ENCODE assay signal across 15 cellular contexts in genomic region chr22:24070553-24070952, GRCh38. TPM values are rescaled to one million over a fixed set of nuclear protein-coding genes. Genes with fewer than 3 reads are reported as not detected.
DNase-seq lines count a peak whose midpoint lies in the region; ATAC-seq and TF ChIP-seq lines count a peak whose summit lies in the region.
"Had no signal": no experiment of that assay in that cellular context is flagged by ENCODE, and none has a peak within 500 bp of the region (broad histone marks: within the 10 kb centered on the region; RNA-seq: fewer than 3 reads in every experiment).

No MANE protein-coding gene starts in this region.

- intact Hi-C loops in posterior vena cava (cut with DNase I), result no loop called here

- H3K4me1 ChIP-seq in DOHH2 (ENCODE audit: control insufficient read depth, low read length), result peaks cover 59% of the 10 kb centered on the region

- no peaks in the 10 kb centered on the region for H4K20me1 ChIP-seq in DOHH2 (ENCODE audit: control insufficient read depth, insufficient read depth, low read depth, low read length)

- H3K27me3 Mint-ChIP-seq in T-helper 17 cell, result no peaks in the 10 kb centered on the region
- H3K27me3 Mint-ChIP-seq: CD4-positive, alpha-beta T cell had no signal

- no peaks in the 10 kb centered on the region for H3K27me3 ChIP-seq in DOHH2 (ENCODE audit: control insufficient read depth, low read length)

- H3K4me3 Mint-ChIP-seq in T-helper 17 cell, result no peak overlapping the region
- H3K4me3 Mint-ChIP-seq: CD4-positive, alpha-beta T cell; GM23338; H9 had no signal

- no peak for TF ChIP-seq CTCF in DOHH2 (IDR thresholded peaks at IDR 0.05; ENCODE audit: low read depth, low read length, poor library complexity, severe bottlenecking)

- DNase-seq in activated effector memory CD4-positive, alpha-beta T cell treated with anti-CD3 and anti-CD28 coated beads, Interleukin-2, amount 50 U/mL, for 16 hours, result peak; percentile 52
- DNase-seq in activated effector memory CD4-positive, alpha-beta T cell treated with Interleukin-2 at 50 U/mL for 16 hours, result no peak
- DNase-seq in T-helper 17 cell (no peak), posterior vena cava (ENCODE audit: low spot score) (peak; percentile 32), AG08396 (ENCODE audit: low spot score) (no peak), T1000 (lab: John Stamatoyannopoulos, UW) (no peak), AML-193 (lab: John Stamatoyannopoulos, UW) (no peak)
- DNase-seq: ACHN; Calu3; CD4-positive, alpha-beta T cell; DMS79; EL; H9 had no signal

- ATAC-seq in T-helper 17 cell, result no peak
- ATAC-seq: GM23338 had no signal

- peaks cover 12% of the 10 kb centered on the region for H3K36me3 Mint-ChIP-seq in T-helper 17 cell (ENCODE audit: low read depth)

- no peak overlapping the region for H3K4me3 ChIP-seq in DOHH2 (ENCODE audit: low read length)
- H3K4me3 ChIP-seq: GM23338 had no signal

- H3K9me3 ChIP-seq in DOHH2 (ENCODE audit: control insufficient read depth, insufficient read depth, low read length) (no peaks in the 10 kb centered on the region), T-helper 17 cell (ENCODE audit: control insufficient read depth, low read length, poor library complexity, severe bottlenecking) (no peaks in the 10 kb centered on the region)

- peaks cover 13% of the 10 kb centered on the region for H3K4me1 Mint-ChIP-seq in T-helper 17 cell
- H3K4me1 Mint-ChIP-seq: GM23338, H9 had no signal

- H3K9me2 ChIP-seq in DOHH2 (replicated peaks; ENCODE audit: control insufficient read depth, low read length), result no peaks in the 10 kb centered on the region

- peak overlapping the region; percentile 77 for H3K4me2 ChIP-seq in DOHH2 (ENCODE audit: low read length)
- H3K4me2 ChIP-seq: GM23338 had no signal

- H3F3A ChIP-seq in DOHH2 (ENCODE audit: control insufficient read depth, insufficient read depth), result peaks cover 32% of the 10 kb centered on the region

- peak overlapping the region; percentile 72 for H3K27ac Mint-ChIP-seq in T-helper 17 cell
- H3K27ac Mint-ChIP-seq: CD4-positive, alpha-beta T cell; GM23338 had no signal

- peaks cover 9% of the 10 kb centered on the region for H3K79me2 ChIP-seq in DOHH2 (ENCODE audit: control insufficient read depth, low read length)

- H3K36me3 ChIP-seq in DOHH2 (ENCODE audit: control insufficient read depth, low read length), result peaks cover 57% of the 10 kb centered on the region

- no peak overlapping the region for H3K27ac ChIP-seq in DOHH2 (ENCODE audit: low read depth, low read length)

RNA-seq across cellular contexts. Expression of gene CABIN1, which starts 59.4 kb away (rescaled TPM):
- 100 to 1,000 TPM; 112 to 126 TPM for total RNA-seq in T-helper 17 cell
- 10 to 100 TPM; 44.5 to 52.3 TPM for total RNA-seq in posterior vena cava

Comparison
In these comparisons a context has a peak if more than half of its experiments do, and no peak if none do; other contexts are left out.
1. DNase-seq: peak in activated effector memory CD4-positive, alpha-beta T cell treated with anti-CD3 and anti-CD28 coated beads, Interleukin-2, amount 50 U/mL, for 16 hours (single experiment) and posterior vena cava (single experiment); none in activated effector memory CD4-positive, alpha-beta T cell treated with Interleukin-2 at 50 U/mL for 16 hours (single experiment), T-helper 17 cell (0 of 3), AG08396 (single experiment), T1000 (single experiment) and AML-193 (0 of 2).